ENCODE assay signal across 11 cellular contexts in genomic region chr19:18287836-18288772, GRCh38. TPM values are rescaled to one million over a fixed set of nuclear protein-coding genes. Genes with fewer than 3 reads are reported as not detected.
A peak's percentile ranks its signal among the peaks of the same experiment; 100 is the strongest.
DNase-seq lines count a peak whose midpoint lies in the region; ATAC-seq and TF ChIP-seq lines count a peak whose summit lies in the region.
"Had no signal": no experiment of that assay in that cellular context is flagged by ENCODE, and none has a peak within 500 bp of the region (broad histone marks: within the 10 kb centered on the region; RNA-seq: fewer than 3 reads in every experiment).

No MANE protein-coding gene starts in this region.

- H3K9me3 Mint-ChIP-seq in endodermal cell = peaks cover 2% of the 10 kb centered on the region
- H3K9me3 Mint-ChIP-seq: CD14-positive monocyte, naive B cell had no signal

- no peak overlapping the region for H3K14ac ChIP-seq in neuronal stem cell (ENCODE audit: low read length)

- no peak for ATAC-seq in HG03342 (IDR thresholded peaks at IDR 0.05; ENCODE audit: unreplicated experiment)
- ATAC-seq in GM21576 (IDR thresholded peaks at IDR 0.05; ENCODE audit: unreplicated experiment) = no peak
- no peak for ATAC-seq in GM21515 (IDR thresholded peaks at IDR 0.05; ENCODE audit: unreplicated experiment)

- H3K27me3 ChIP-seq in BJ (ENCODE audit: control insufficient read depth, insufficient read depth, low read length) = no peaks in the 10 kb centered on the region
- H3K27me3 ChIP-seq in NT2/D1 (ENCODE audit: insufficient read depth, insufficient read length) = no peaks in the 10 kb centered on the region
- no peaks in the 10 kb centered on the region for H3K27me3 ChIP-seq in endodermal cell (ENCODE audit: control insufficient read depth, insufficient read depth, low read length, poor library complexity, severe bottlenecking)
- no peaks in the 10 kb centered on the region for H3K27me3 ChIP-seq in neuronal stem cell (ENCODE audit: control insufficient read depth in 3 of 3, insufficient read depth in 3 of 3, low read depth in 1 of 3, low read length in 3 of 3)

- H3K4me3 ChIP-seq in BJ (ENCODE audit: low read depth, low read length) (no peak overlapping the region), NT2/D1 (ENCODE audit: insufficient read length, low read depth) (peak overlapping the region; percentile 36), endodermal cell (ENCODE audit: low read length) (no peak overlapping the region), neuronal stem cell (ENCODE audit: low read length in 2 of 2) (no peak overlapping the region)

- peak overlapping the region; percentile 78 for H3K27ac ChIP-seq in endodermal cell (ENCODE audit: low read depth, low read length)
- H3K27ac ChIP-seq in neuronal stem cell (replicated peaks; ENCODE audit: low read length) = peak overlapping the region; percentile 68
- H3K27ac ChIP-seq: KMS-11 had no signal

- POLR2A ChIA-PET in BJ (lab: Charles Lee) = no interaction called here

- no peak overlapping the region for H4K8ac ChIP-seq in neuronal stem cell (ENCODE audit: low read depth, low read length)

- peaks cover 11% of the 10 kb centered on the region for H3K4me1 Mint-ChIP-seq in endodermal cell

- no peak overlapping the region for H3K4ac ChIP-seq in neuronal stem cell (ENCODE audit: low read length)

- no peaks in the 10 kb centered on the region for H3K27me3 Mint-ChIP-seq in endodermal cell (ENCODE audit: insufficient read depth)
- H3K27me3 Mint-ChIP-seq: naive B cell had no signal

- CTCF ChIA-PET in BJ (lab: Yijun Ruan, JAX) = interaction anchor here (6.5 kb wide), 1 partner anchor 8 kb away, joined by 48 read pairs; the partner anchor contains the start of gene JUND

- H2BK120ac ChIP-seq in neuronal stem cell (ENCODE audit: low read depth, low read length) = peak overlapping the region; percentile 87

- H3K27ac Mint-ChIP-seq in endodermal cell = peak overlapping the region; percentile 86

- TF ChIP-seq CTCF in BJ (IDR thresholded peaks at IDR 0.05; ENCODE audit: insufficient read depth, low read depth, low read length) = peak; percentile 32
- TF ChIP-seq CTCF in endodermal cell (conservative IDR thresholded peaks at IDR 0.05) = peak; percentile 26

- no peaks in the 10 kb centered on the region for H3K79me1 ChIP-seq in neuronal stem cell (ENCODE audit: low read depth, low read length)

- peak overlapping the region; percentile 43 for H3K4me2 ChIP-seq in neuronal stem cell (ENCODE audit: insufficient read depth, low read length, poor library complexity, severe bottlenecking)
- H3K4me2 ChIP-seq: KMS-11 had no signal

- 25 to 29% methylated on average over 8 to 25 of the region's 26 CpGs for WGBS in endodermal cell (ENCODE audit: insufficient coverage in 1 of 2, insufficient read length in 1 of 2), 2 experiments
- WGBS in neuronal stem cell (ENCODE audit: extremely low coverage in 2 of 2, insufficient read length in 2 of 2, insufficient replicate concordance in 1 of 2), 2 donors = no CpG with 5 or more reads among the region's 26 CpGs

- peaks cover 24% of the 10 kb centered on the region for H3K4me1 ChIP-seq in NT2/D1 (ENCODE audit: insufficient read depth, insufficient read length)
- H3K4me1 ChIP-seq in endodermal cell (ENCODE audit: control insufficient read depth, insufficient read depth, low read length) = peaks cover 4% of the 10 kb centered on the region
- peaks cover 10 to 22% of the 10 kb centered on the region in 2 donors for H3K4me1 ChIP-seq in neuronal stem cell (ENCODE audit: control insufficient read depth in 2 of 2, insufficient read depth in 1 of 2, low read depth in 1 of 2, low read length in 2 of 2)

- no peak for DNase-seq in BJ (ENCODE audit: low read depth)
- DNase-seq in NT2/D1 (ENCODE audit: low read depth, low spot score) = no peak
- peak; percentile 92 for DNase-seq in endodermal cell
- no peak for DNase-seq in neuronal stem cell (ENCODE audit: low spot score)
- no peak for DNase-seq in NCI-H2029 (lab: John Stamatoyannopoulos, UW)

- peak overlapping the region; percentile 45 for H3K4me3 Mint-ChIP-seq in endodermal cell
- H3K4me3 Mint-ChIP-seq: CD14-positive monocyte had no signal

- peak overlapping the region; percentile 82 for H2AFZ ChIP-seq in neuronal stem cell (ENCODE audit: low read length)

- peak overlapping the region; percentile 72 for H3K18ac ChIP-seq in neuronal stem cell (ENCODE audit: low read length)

- peak overlapping the region; percentile 54 for H3K9ac ChIP-seq in NT2/D1 (ENCODE audit: insufficient read length, low read depth)
- peak overlapping the region; percentile 25 for H3K9ac ChIP-seq in endodermal cell (ENCODE audit: extremely low read depth, low read length, poor library complexity, severe bottlenecking)
- H3K9ac ChIP-seq in neuronal stem cell (ENCODE audit: low read depth, low read length, poor library complexity) = peak overlapping the region; percentile 22
- H3K9ac ChIP-seq: KMS-11 had no signal

- H3K36me3 ChIP-seq in BJ (ENCODE audit: control insufficient read depth, insufficient read depth, low read length) = no peaks in the 10 kb centered on the region
- no peaks in the 10 kb centered on the region for H3K36me3 ChIP-seq in NT2/D1 (ENCODE audit: insufficient read depth, insufficient read length, low read length)
- no peaks in the 10 kb centered on the region for H3K36me3 ChIP-seq in endodermal cell (ENCODE audit: control insufficient read depth, insufficient read depth, low read length)
- no peaks in the 10 kb centered on the region for H3K36me3 ChIP-seq in neuronal stem cell (replicated peaks in 1 of 2; ENCODE audit: control insufficient read depth in 2 of 2, insufficient read depth in 2 of 2, low read length in 2 of 2)

- no peak overlapping the region for H3K23ac ChIP-seq in neuronal stem cell (ENCODE audit: low read depth, low read length, poor library complexity)

- H3K36me3 Mint-ChIP-seq in endodermal cell (ENCODE audit: low read depth) = no peaks in the 10 kb centered on the region
- H3K36me3 Mint-ChIP-seq: naive B cell had no signal

- peak overlapping the region; percentile 99 for H2BK15ac ChIP-seq in neuronal stem cell (ENCODE audit: low read length)

- no peaks in the 10 kb centered on the region for H3K9me3 ChIP-seq in NT2/D1 (ENCODE audit: insufficient read depth, low read length)
- H3K9me3 ChIP-seq in endodermal cell (ENCODE audit: control insufficient read depth, low read length) = no peaks in the 10 kb centered on the region
- peaks cover 0 to 2% of the 10 kb centered on the region in 2 donors for H3K9me3 ChIP-seq in neuronal stem cell (replicated peaks in 1 of 2; ENCODE audit: control insufficient read depth in 2 of 2, insufficient read depth in 1 of 2, low read depth in 1 of 2, low read length in 2 of 2)

- peak overlapping the region; percentile 68 for H2BK5ac ChIP-seq in neuronal stem cell (ENCODE audit: low read length)

- H4K91ac ChIP-seq in neuronal stem cell (ENCODE audit: low read depth, low read length, poor library complexity) = no peak overlapping the region

- H2BK12ac ChIP-seq in neuronal stem cell (ENCODE audit: low read length) = peak overlapping the region; percentile 43

- no peak overlapping the region for H2AK5ac ChIP-seq in neuronal stem cell (ENCODE audit: low read depth, low read length)

RNA-seq across cellular contexts. Expression of gene JUND, which starts 6.7 kb away (rescaled TPM):
- polyA plus RNA-seq in BJ (2011; rRNA removed) = 92.0 and 124 TPM in 2 replicates
- polyA minus RNA-seq in BJ (2011; rRNA and poly(A)+ RNA removed) = 29.6 and 35.4 TPM in 2 replicates
- 100 to 1,000 TPM; 112 to 148 TPM for total RNA-seq in endodermal cell
- 255 TPM for polyA plus RNA-seq in endodermal cell (2013, experiment 1 of 2)
- 262 TPM for polyA plus RNA-seq in endodermal cell (2013, experiment 2 of 2)
- 126 TPM for polyA plus RNA-seq in neuronal stem cell (2013, experiment 1 of 2)
- 119 TPM for polyA plus RNA-seq in neuronal stem cell (2013, experiment 2 of 2)

RNA-seq across cellular contexts. Expression of gene IQCN, which starts 13.9 kb away (rescaled TPM):
- polyA plus RNA-seq in BJ (2011; rRNA removed) = 0.82 and 1.5 TPM in 2 replicates
- polyA minus RNA-seq in BJ (2011; rRNA and poly(A)+ RNA removed) = 1.5 and 2.4 TPM in 2 replicates
- 1 to 10 TPM; 2.4 to 3.3 TPM for total RNA-seq in endodermal cell
- 3.2 TPM for polyA plus RNA-seq in endodermal cell (2013, experiment 1 of 2)
- 2.7 TPM for polyA plus RNA-seq in endodermal cell (2013, experiment 2 of 2)
- 0.81 TPM for polyA plus RNA-seq in neuronal stem cell (2013, experiment 1 of 2)
- polyA plus RNA-seq in neuronal stem cell (2013, experiment 2 of 2) = 1.1 TPM
- polyA plus RNA-seq: CD14-positive monocyte had no signal

RNA-seq across cellular contexts. Expression of gene LSM4, which starts 34.8 kb away (rescaled TPM):
- 94.7 and 99.8 TPM in 2 replicates for polyA plus RNA-seq in BJ (2011; rRNA removed)
- 20.3 and 29.5 TPM in 2 replicates for polyA minus RNA-seq in BJ (2011; rRNA and poly(A)+ RNA removed)
- total RNA-seq in endodermal cell = 100 to 1,000 TPM; 252 to 276 TPM
- 273 TPM for polyA plus RNA-seq in endodermal cell (2013, experiment 1 of 2)
- 240 TPM for polyA plus RNA-seq in endodermal cell (2013, experiment 2 of 2)
- 355 TPM for polyA plus RNA-seq in neuronal stem cell (2013, experiment 1 of 2)
- 349 TPM for polyA plus RNA-seq in neuronal stem cell (2013, experiment 2 of 2)

RNA-seq across cellular contexts. Expression of gene PGPEP1, which starts 52.3 kb away (rescaled TPM):
- 30.7 and 32.2 TPM in 2 replicates for polyA plus RNA-seq in BJ (2011; rRNA removed)
- 58.0 and 104 TPM in 2 replicates for polyA minus RNA-seq in BJ (2011; rRNA and poly(A)+ RNA removed)
- total RNA-seq in endodermal cell = 1 to 10 TPM; 7.7 to 9.0 TPM
- 56.3 TPM for polyA plus RNA-seq in endodermal cell (2013, experiment 1 of 2)
- 66.8 TPM for polyA plus RNA-seq in endodermal cell (2013, experiment 2 of 2)
- 10.5 TPM for polyA plus RNA-seq in neuronal stem cell (2013, experiment 1 of 2)
- polyA plus RNA-seq in neuronal stem cell (2013, experiment 2 of 2) = 10.8 TPM
